8 cellular contexts compared by ENCODE assay signal in genomic region chr16:85616608-85617311, GRCh38. TPM values are rescaled to one million over a fixed set of nuclear protein-coding genes. Genes with fewer than 3 reads are reported as not detected.
DNase-seq lines count a peak whose midpoint lies in the region; ATAC-seq and TF ChIP-seq lines count a peak whose summit lies in the region.

No MANE protein-coding gene starts in this region.

- POLR2A ChIA-PET in GM10248 (lab: Yijun Ruan, JAX) (interaction anchor here (1.3 kb wide), 1 partner anchor 60 kb away, joined by 5 read pairs; no protein-coding TSS in a partner anchor), WTC11 (lab: Charles Lee) (interaction anchor here (1.0 to 1.4 kb wide), 2 partner anchors 12 to 155 kb away, joined by 3 to 5 read pairs; no protein-coding TSS in a partner anchor)

- H3K36me3 ChIP-seq in thoracic aorta: no peaks in the 10 kb centered on the region

- peaks cover 8 to 34% of the 10 kb centered on the region in 2 donors for H3K4me1 ChIP-seq in thoracic aorta (ENCODE audit: control insufficient read depth in 1 of 2, low read depth in 2 of 2)

- H3K4me1 Mint-ChIP-seq in WTC11: peaks cover 56% of the 10 kb centered on the region

- CTCF ChIA-PET in GM10248 (lab: Yijun Ruan, JAX): interaction anchor here (0.6 to 6.0 kb wide), 64 partner anchors 10 to 502 kb away, joined by 3 to 71 read pairs (median 5); partner anchors contain the start of gene GINS2
- CTCF ChIA-PET in WTC11 (lab: Charles Lee): interaction anchor here (0.5 to 9.0 kb wide), 99 partner anchors 10 to 502 kb away, joined by 3 to 160 read pairs (median 6); partner anchors contain the start of gene GINS2

- peak overlapping the region; percentile 16 for H3K4me3 ChIP-seq in thoracic aorta

- peak; percentile 85 for DNase-seq in GM10248 (ENCODE audit: extremely low spot score)
- no peak for DNase-seq in WTC11 (ENCODE audit: low spot score)
- DNase-seq in inferior parietal cortex (ENCODE audit: extremely low spot score): peak; percentile 57
- no peak for DNase-seq in thoracic aorta (ENCODE audit: low spot score)
- no peak for DNase-seq in NCI-H2107 treated with DMSO at 0.1 percent for 48 hours (lab: John Stamatoyannopoulos, UW; ENCODE audit: unreplicated experiment)

- H3K27me3 ChIP-seq in thoracic aorta (replicated peaks; ENCODE audit: insufficient read depth): no peaks in the 10 kb centered on the region

- no peaks in the 10 kb centered on the region; the same call in 1 of the 2 replicates for H3K36me3 Mint-ChIP-seq in WTC11

- H3K4me3 Mint-ChIP-seq in WTC11: peak overlapping the region; percentile 20; the same call in 1 of the 2 replicates

- ATAC-seq in HG02870 (IDR thresholded peaks at IDR 0.05; ENCODE audit: unreplicated experiment) (peak; percentile 29), WTC11 (no peak), thoracic aorta (ENCODE audit: insufficient number of reproducible peaks, low FRiP score, low read depth) (no peak), HG02678 (IDR thresholded peaks at IDR 0.05; ENCODE audit: unreplicated experiment) (no peak), HG02970 (IDR thresholded peaks at IDR 0.05; ENCODE audit: low FRiP score, unreplicated experiment) (no peak)

- no peaks in the 10 kb centered on the region for H3K27me3 Mint-ChIP-seq in WTC11 (ENCODE audit: low read depth)

- no peaks in the 10 kb centered on the region for H3K9me3 ChIP-seq in thoracic aorta

- H3K27ac ChIP-seq in thoracic aorta: no peak overlapping the region

- TF ChIP-seq CTCF in GM10248 (IDR thresholded peaks at IDR 0.05; ENCODE audit: control extremely low read depth, extremely low read depth, low read depth, missing control alignments): no peak
- no peak for TF ChIP-seq CTCF in WTC11 (IDR thresholded peaks at IDR 0.05)
- TF ChIP-seq CTCF in thoracic aorta (IDR thresholded peaks at IDR 0.05): no peak

- H3K9me3 Mint-ChIP-seq in WTC11: no peaks in the 10 kb centered on the region

- H3K27ac Mint-ChIP-seq in WTC11: peak overlapping the region; percentile 76

TF ChIP-seq in WTC11, 78 proteins besides CTCF, POLR2A, EP300 and RAD21 (continues in another document):
- TF ChIP-seq ZNF671 (CRISPR knock-in tag; IDR thresholded peaks at IDR 0.05) (no peak), ZBTB21 (CRISPR knock-in tag; IDR thresholded peaks at IDR 0.05; ENCODE audit: borderline replicate concordance) (no peak), STAT6 (CRISPR knock-in tag; conservative IDR thresholded peaks at IDR 0.05; ENCODE audit: low read depth) (no peak), RORB (CRISPR knock-in tag; IDR thresholded peaks at IDR 0.05) (no peak), AR (CRISPR knock-in tag; IDR thresholded peaks at IDR 0.05) (no peak), HMGA2 (CRISPR knock-in tag; IDR thresholded peaks at IDR 0.05) (no peak), ERG (CRISPR knock-in tag; IDR thresholded peaks at IDR 0.05) (no peak), FOXP1 (CRISPR knock-in tag; IDR thresholded peaks at IDR 0.05; ENCODE audit: borderline replicate concordance) (no peak), ETV6 (CRISPR knock-in tag; IDR thresholded peaks at IDR 0.05) (no peak), ESRRA (CRISPR knock-in tag; IDR thresholded peaks at IDR 0.05; ENCODE audit: borderline replicate concordance) (no peak), ZNF532 (CRISPR knock-in tag; IDR thresholded peaks at IDR 0.05; ENCODE audit: borderline replicate concordance) (no peak), CREM (CRISPR knock-in tag; IDR thresholded peaks at IDR 0.05) (no peak), E2F4 (CRISPR knock-in tag; IDR thresholded peaks at IDR 0.05; ENCODE audit: borderline replicate concordance, low read depth) (no peak), NFE2L1 (CRISPR knock-in tag; IDR thresholded peaks at IDR 0.05) (no peak), NR3C1 (CRISPR knock-in tag; conservative IDR thresholded peaks at IDR 0.05; ENCODE audit: low read depth) (no peak)

RNA-seq across cellular contexts. Expression of gene GSE1, which starts 3.6 kb away (rescaled TPM):
- total RNA-seq in WTC11 (2021) (91.0 to 124 TPM (median 93.8 TPM) in 3 replicates), thoracic aorta (10 to 100 TPM; 72.6 to 96.2 TPM)

Comparison
In these comparisons a context has a peak if more than half of its experiments do, and no peak if none do; other contexts are left out.
1. DNase-seq: peak in GM10248 (single experiment) and inferior parietal cortex (single experiment); none in WTC11 (single experiment), thoracic aorta (single experiment) and NCI-H2107 treated with DMSO at 0.1 percent for 48 hours (single experiment).